13 cellular contexts compared by ENCODE assay signal in the genomic region with DNA sequence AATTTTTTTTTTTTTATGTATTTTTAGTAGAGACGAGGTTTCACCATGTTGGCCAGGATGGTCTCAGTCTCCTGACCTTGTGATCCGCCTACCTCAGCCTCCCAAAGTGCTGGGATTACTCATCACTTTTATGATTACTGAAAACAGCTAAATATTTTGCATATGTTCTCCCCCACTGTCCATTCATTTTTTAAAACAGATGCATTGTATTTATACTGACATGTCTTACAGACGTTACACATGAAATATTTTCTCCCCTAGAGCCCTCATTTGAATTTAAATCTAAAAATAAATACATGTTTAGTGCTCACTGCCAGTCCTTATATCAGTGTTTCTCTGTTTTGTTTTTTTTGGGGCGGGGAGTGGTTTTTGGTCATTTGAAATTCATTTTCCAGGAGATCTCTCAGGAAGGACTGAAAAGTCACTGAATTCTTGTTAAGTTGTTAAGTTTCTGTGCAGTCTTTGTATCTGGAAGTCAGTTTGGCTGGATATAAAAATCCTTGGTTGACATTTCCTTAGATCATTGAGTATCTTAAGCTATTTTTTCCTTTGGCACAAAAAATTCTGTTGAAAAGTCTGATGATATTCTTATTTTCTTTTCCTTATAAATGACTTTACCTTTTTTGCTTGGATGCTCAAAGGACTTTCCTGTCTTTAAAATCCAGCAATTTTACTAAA. TPM values are rescaled to one million over a fixed set of nuclear protein-coding genes. Genes with fewer than 3 reads are reported as not detected.
DNase-seq lines count a peak whose midpoint lies in the region; ATAC-seq and TF ChIP-seq lines count a peak whose summit lies in the region.
"Had no signal": no experiment of that assay in that cellular context is flagged by ENCODE, and none has a peak within 500 bp of the region (broad histone marks: within the 10 kb centered on the region; RNA-seq: fewer than 3 reads in every experiment).

No MANE protein-coding gene starts in this region.

- TF ChIP-seq CTCF in WTC11 (IDR thresholded peaks at IDR 0.05): no peak

- peaks cover 0 to 6% of the 10 kb centered on the region in 2 donors for H3K9me3 Mint-ChIP-seq in activated T-cell treated with anti-CD3 and anti-CD28 coated beads, Interleukin-2, amount 50 U/mL, for 72 hours
- no peaks in the 10 kb centered on the region for H3K9me3 Mint-ChIP-seq in WTC11
- H3K9me3 Mint-ChIP-seq in central memory CD8-positive, alpha-beta T cell: no peaks in the 10 kb centered on the region
- H3K9me3 Mint-ChIP-seq: CD4-positive, alpha-beta T cell; GM23338 had no signal

- no peaks in the 10 kb centered on the region for H3K4me1 Mint-ChIP-seq in activated T-cell treated with anti-CD3 and anti-CD28 coated beads, Interleukin-2, amount 50 U/mL, for 72 hours (ENCODE audit: low read depth)
- no peaks in the 10 kb centered on the region for H3K4me1 Mint-ChIP-seq in WTC11
- H3K4me1 Mint-ChIP-seq in central memory CD8-positive, alpha-beta T cell: peaks cover 30% of the 10 kb centered on the region
- H3K4me1 Mint-ChIP-seq: GM23338 had no signal

- CTCF ChIA-PET in WTC11 (lab: Charles Lee): interaction anchor here (1.6 kb wide), 1 partner anchor 30 kb away, joined by 3 read pairs; no protein-coding TSS in a partner anchor

- no peaks in the 10 kb centered on the region for H3K27me3 Mint-ChIP-seq in activated T-cell treated with anti-CD3 and anti-CD28 coated beads, Interleukin-2, amount 50 U/mL, for 72 hours (ENCODE audit: low read depth)
- no peaks in the 10 kb centered on the region for H3K27me3 Mint-ChIP-seq in WTC11 (ENCODE audit: low read depth)
- no peaks in the 10 kb centered on the region for H3K27me3 Mint-ChIP-seq in central memory CD8-positive, alpha-beta T cell
- H3K27me3 Mint-ChIP-seq: CD4-positive, alpha-beta T cell had no signal

- no peak for ATAC-seq in activated T-cell treated with anti-CD3 and anti-CD28 coated beads, Interleukin-2, amount 50 U/mL, for 72 hours (replicated peaks in 1 of 2)
- no peak for ATAC-seq in WTC11
- no peak for ATAC-seq in central memory CD8-positive, alpha-beta T cell (replicated peaks; ENCODE audit: extremely low read depth, poor library complexity, severe bottlenecking)
- ATAC-seq in GM21526 (IDR thresholded peaks at IDR 0.05; ENCODE audit: low FRiP score, unreplicated experiment): no peak
- no peak for ATAC-seq in HG03571 (IDR thresholded peaks at IDR 0.05; ENCODE audit: unreplicated experiment)
- ATAC-seq in GM21367 (IDR thresholded peaks at IDR 0.05; ENCODE audit: unreplicated experiment): no peak
- ATAC-seq: A549, GM23338 had no signal

- DNase-seq in activated T-cell treated with anti-CD3 and anti-CD28 coated beads, Interleukin-2, amount 50 U/mL, for 72 hours: no peak
- DNase-seq in activated T-cell treated with anti-CD3 and anti-CD28 coated beads, Interleukin-2, amount 50 U/mL, for 1 hour: no peak
- no peak for DNase-seq in WTC11 (ENCODE audit: low spot score)
- DNase-seq in central memory CD8-positive, alpha-beta T cell (ENCODE audit: low spot score in 2 of 2): no peak
- DNase-seq: AML-193; Caco-2; CD4-positive, alpha-beta T cell; HCEC 1CT had no signal

- H3K36me3 Mint-ChIP-seq in activated T-cell treated with anti-CD3 and anti-CD28 coated beads, Interleukin-2, amount 50 U/mL, for 72 hours (ENCODE audit: insufficient read depth in 2 of 2): peaks cover 14 to 42% of the 10 kb centered on the region in 2 donors
- peaks cover 72% of the 10 kb centered on the region for H3K36me3 Mint-ChIP-seq in WTC11
- peaks cover 78% of the 10 kb centered on the region for H3K36me3 Mint-ChIP-seq in central memory CD8-positive, alpha-beta T cell (ENCODE audit: insufficient read depth)

- POLR2A ChIA-PET in WTC11 (lab: Charles Lee): interaction anchor here (0.6 kb wide), 1 partner anchor 109 kb away, joined by 3 read pairs; no protein-coding TSS in a partner anchor

- peak overlapping the region; percentile 21 for H3K27ac Mint-ChIP-seq in activated T-cell treated with anti-CD3 and anti-CD28 coated beads, Interleukin-2, amount 50 U/mL, for 72 hours
- H3K27ac Mint-ChIP-seq in WTC11: peak overlapping the region; percentile 2; the same call in 1 of the 2 replicates
- H3K27ac Mint-ChIP-seq in central memory CD8-positive, alpha-beta T cell (ENCODE audit: low read depth): peak overlapping the region; percentile 29
- H3K27ac Mint-ChIP-seq: CD4-positive, alpha-beta T cell; GM23338 had no signal

- H3K4me3 Mint-ChIP-seq in activated T-cell treated with anti-CD3 and anti-CD28 coated beads, Interleukin-2, amount 50 U/mL, for 72 hours: no peak overlapping the region
- no peak overlapping the region for H3K4me3 Mint-ChIP-seq in WTC11
- no peak overlapping the region for H3K4me3 Mint-ChIP-seq in central memory CD8-positive, alpha-beta T cell
- H3K4me3 Mint-ChIP-seq: CD4-positive, alpha-beta T cell; GM23338 had no signal

TF ChIP-seq in WTC11, 78 proteins besides CTCF, POLR2A, EP300 and RAD21:
- TF ChIP-seq FOXK1 (CRISPR knock-in tag; IDR thresholded peaks at IDR 0.05): no peak
- TF ChIP-seq, protein P1, sequence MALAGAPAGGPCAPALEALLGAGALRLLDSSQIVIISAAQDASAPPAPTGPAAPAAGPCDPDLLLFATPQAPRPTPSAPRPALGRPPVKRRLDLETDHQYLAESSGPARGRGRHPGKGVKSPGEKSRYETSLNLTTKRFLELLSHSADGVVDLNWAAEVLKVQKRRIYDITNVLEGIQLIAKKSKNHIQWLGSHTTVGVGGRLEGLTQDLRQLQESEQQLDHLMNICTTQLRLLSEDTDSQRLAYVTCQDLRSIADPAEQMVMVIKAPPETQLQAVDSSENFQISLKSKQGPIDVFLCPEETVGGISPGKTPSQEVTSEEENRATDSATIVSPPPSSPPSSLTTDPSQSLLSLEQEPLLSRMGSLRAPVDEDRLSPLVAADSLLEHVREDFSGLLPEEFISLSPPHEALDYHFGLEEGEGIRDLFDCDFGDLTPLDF (CRISPR knock-in tag; IDR thresholded peaks at IDR 0.05): no peak
- no peak for TF ChIP-seq SMAD3 (CRISPR knock-in tag; IDR thresholded peaks at IDR 0.05; ENCODE audit: borderline replicate concordance)
- TF ChIP-seq JAZF1 (CRISPR knock-in tag; IDR thresholded peaks at IDR 0.05): no peak
- TF ChIP-seq NFE2L1 (CRISPR knock-in tag; IDR thresholded peaks at IDR 0.05): no peak
- TF ChIP-seq, protein P2, sequence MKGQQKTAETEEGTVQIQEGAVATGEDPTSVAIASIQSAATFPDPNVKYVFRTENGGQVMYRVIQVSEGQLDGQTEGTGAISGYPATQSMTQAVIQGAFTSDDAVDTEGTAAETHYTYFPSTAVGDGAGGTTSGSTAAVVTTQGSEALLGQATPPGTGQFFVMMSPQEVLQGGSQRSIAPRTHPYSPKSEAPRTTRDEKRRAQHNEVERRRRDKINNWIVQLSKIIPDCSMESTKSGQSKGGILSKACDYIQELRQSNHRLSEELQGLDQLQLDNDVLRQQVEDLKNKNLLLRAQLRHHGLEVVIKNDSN (CRISPR knock-in tag; IDR thresholded peaks at IDR 0.05): no peak
- no peak for TF ChIP-seq SMAD4 (CRISPR knock-in tag; IDR thresholded peaks at IDR 0.05)
- TF ChIP-seq, protein P3, sequence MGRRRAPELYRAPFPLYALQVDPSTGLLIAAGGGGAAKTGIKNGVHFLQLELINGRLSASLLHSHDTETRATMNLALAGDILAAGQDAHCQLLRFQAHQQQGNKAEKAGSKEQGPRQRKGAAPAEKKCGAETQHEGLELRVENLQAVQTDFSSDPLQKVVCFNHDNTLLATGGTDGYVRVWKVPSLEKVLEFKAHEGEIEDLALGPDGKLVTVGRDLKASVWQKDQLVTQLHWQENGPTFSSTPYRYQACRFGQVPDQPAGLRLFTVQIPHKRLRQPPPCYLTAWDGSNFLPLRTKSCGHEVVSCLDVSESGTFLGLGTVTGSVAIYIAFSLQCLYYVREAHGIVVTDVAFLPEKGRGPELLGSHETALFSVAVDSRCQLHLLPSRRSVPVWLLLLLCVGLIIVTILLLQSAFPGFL (CRISPR knock-in tag; IDR thresholded peaks at IDR 0.05; ENCODE audit: borderline replicate concordance): no peak

RNA-seq across cellular contexts. Expression of a gene that starts 9.3 kb away (rescaled TPM):
- total RNA-seq in activated T-cell treated with anti-CD3 and anti-CD28 coated beads, Interleukin-2, amount 50 U/mL, for 72 hours: 10 to 100 TPM; 17.2 to 24.7 TPM
- total RNA-seq in WTC11 (2021): 60.3 to 64.5 TPM (median 63.9 TPM) in 3 replicates
